Comparison of ENCODE assay signal across 8 cellular contexts in the genomic region with DNA sequence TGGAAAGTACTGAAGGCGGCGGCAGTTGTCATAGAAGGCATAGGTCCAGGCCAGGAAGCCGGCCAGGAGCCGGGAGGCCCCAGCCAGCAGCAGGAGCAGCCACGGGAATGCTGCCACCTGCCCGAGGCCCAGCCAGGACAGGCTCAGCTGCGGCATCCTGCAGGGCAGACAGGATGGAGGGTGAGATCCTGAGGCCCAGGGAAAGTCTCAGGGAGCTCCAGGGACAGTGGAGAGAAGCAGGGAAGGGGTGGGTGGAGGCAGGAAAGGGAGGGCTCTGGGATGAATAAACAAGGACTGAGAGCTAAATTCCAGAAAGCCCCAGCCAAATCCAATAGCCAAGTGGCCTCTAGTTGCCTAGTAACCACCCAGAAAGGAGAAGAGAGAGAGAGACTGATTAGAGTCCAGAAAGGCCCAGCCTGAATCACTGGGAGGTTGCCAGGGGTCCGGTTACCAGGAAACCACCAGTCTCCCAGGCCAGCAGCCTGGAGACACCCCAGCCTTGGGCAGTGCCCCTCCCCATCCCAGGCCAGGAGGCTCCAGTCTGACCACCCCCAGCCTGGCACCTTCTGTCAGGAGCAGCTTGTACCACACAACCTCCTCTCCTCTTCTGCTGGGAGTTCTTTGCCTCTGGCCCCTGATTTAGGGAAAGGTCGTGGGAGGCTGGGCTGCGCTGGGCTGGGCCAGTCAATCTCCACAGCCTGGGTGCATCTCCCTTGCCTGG. TPM values are rescaled to one million over a fixed set of nuclear protein-coding genes. Genes with fewer than 3 reads are reported as not detected.
DNase-seq lines count a peak whose midpoint lies in the region; ATAC-seq and TF ChIP-seq lines count a peak whose summit lies in the region.

No MANE protein-coding gene starts in this region.

- no peak overlapping the region for H3K27ac Mint-ChIP-seq in activated naive CD8-positive, alpha-beta T cell treated with anti-CD3 and anti-CD28 coated beads for 36 hours

- H3K4me3 ChIP-seq in cardiac fibroblast (replicated peaks in 1 of 2; ENCODE audit: low read depth in 2 of 2, low read length in 2 of 2) = no peak overlapping the region

- no peak for TF ChIP-seq CTCF in cardiac fibroblast (IDR thresholded peaks at IDR 0.05; ENCODE audit: low read depth, low read length)

- no peaks in the 10 kb centered on the region for H3K4me1 Mint-ChIP-seq in activated naive CD8-positive, alpha-beta T cell treated with anti-CD3 and anti-CD28 coated beads for 36 hours

- no peak overlapping the region for H3K4me3 Mint-ChIP-seq in activated naive CD8-positive, alpha-beta T cell treated with anti-CD3 and anti-CD28 coated beads for 36 hours

- DNase-seq in HT1080 (ENCODE audit: low read depth) = peak; percentile 55
- peak; percentile 3 to 41 for DNase-seq in cardiac fibroblast (ENCODE audit: low read depth in 2 of 2)
- peak; percentile 26 for DNase-seq in left kidney (ENCODE audit: low read depth, low spot score)
- peak; percentile 81 for DNase-seq in superior temporal gyrus (ENCODE audit: extremely low spot score)
- no peak for DNase-seq in NCI-H345 treated with DMSO at 0.1 percent for 48 hours (lab: John Stamatoyannopoulos, UW; ENCODE audit: unreplicated experiment)
- DNase-seq in activated naive CD8-positive, alpha-beta T cell treated with anti-CD3 and anti-CD28 coated beads for 36 hours = no peak

- H3K36me3 Mint-ChIP-seq in activated naive CD8-positive, alpha-beta T cell treated with anti-CD3 and anti-CD28 coated beads for 36 hours = no peaks in the 10 kb centered on the region

- ATAC-seq in HG03139 (IDR thresholded peaks at IDR 0.05; ENCODE audit: unreplicated experiment) (no peak), GM21786 (IDR thresholded peaks at IDR 0.05; ENCODE audit: unreplicated experiment) (no peak)

- peaks cover 6% of the 10 kb centered on the region for H3K27me3 Mint-ChIP-seq in activated naive CD8-positive, alpha-beta T cell treated with anti-CD3 and anti-CD28 coated beads for 36 hours

- H3K9me3 Mint-ChIP-seq in activated naive CD8-positive, alpha-beta T cell treated with anti-CD3 and anti-CD28 coated beads for 36 hours = no peaks in the 10 kb centered on the region

RNA-seq across cellular contexts. Expression of gene OR10H5, which starts 7.5 kb away (rescaled TPM):
- not detected in 2 replicates for total RNA-seq in HT1080 (2014; rRNA removed; shearing (Covaris generic))
- polyA plus RNA-seq in HT1080 (2015; cell fraction: cytosol; rRNA removed) = not detected in 2 replicates
- not detected in 2 replicates for polyA plus RNA-seq in HT1080 (2015; cell fraction: nucleus; rRNA removed)
- total RNA-seq in activated naive CD8-positive, alpha-beta T cell treated with anti-CD3 and anti-CD28 coated beads for 36 hours = not detected

RNA-seq across cellular contexts. Expression of gene OR10H1, which starts 35.5 kb away (rescaled TPM):
- not detected in 2 replicates for total RNA-seq in HT1080 (2014; rRNA removed; shearing (Covaris generic))
- polyA plus RNA-seq in HT1080 (2015; cell fraction: cytosol; rRNA removed) = not detected in 2 replicates
- polyA plus RNA-seq in HT1080 (2015; cell fraction: nucleus; rRNA removed) = not detected in 2 replicates
- total RNA-seq in activated naive CD8-positive, alpha-beta T cell treated with anti-CD3 and anti-CD28 coated beads for 36 hours = not detected

RNA-seq across cellular contexts. Expression of gene OR10H3, which starts 42.1 kb away (rescaled TPM):
- not detected in 2 replicates for total RNA-seq in HT1080 (2014; rRNA removed; shearing (Covaris generic))
- not detected in 2 replicates for polyA plus RNA-seq in HT1080 (2015; cell fraction: cytosol; rRNA removed)
- polyA plus RNA-seq in HT1080 (2015; cell fraction: nucleus; rRNA removed) = not detected in 2 replicates
- not detected for total RNA-seq in activated naive CD8-positive, alpha-beta T cell treated with anti-CD3 and anti-CD28 coated beads for 36 hours

RNA-seq across cellular contexts. Expression of gene OR10H2, which starts 52.1 kb away (rescaled TPM):
- not detected in 2 replicates for total RNA-seq in HT1080 (2014; rRNA removed; shearing (Covaris generic))
- not detected in 2 replicates for polyA plus RNA-seq in HT1080 (2015; cell fraction: cytosol; rRNA removed)
- polyA plus RNA-seq in HT1080 (2015; cell fraction: nucleus; rRNA removed) = not detected in 2 replicates
- not detected for total RNA-seq in activated naive CD8-positive, alpha-beta T cell treated with anti-CD3 and anti-CD28 coated beads for 36 hours

Comparison
In these comparisons a context has a peak if more than half of its experiments do, and no peak if none do; other contexts are left out.
1. DNase-seq: peak in HT1080 (single experiment), cardiac fibroblast (2 of 2), left kidney (single experiment) and superior temporal gyrus (single experiment); none in NCI-H345 treated with DMSO at 0.1 percent for 48 hours (single experiment) and activated naive CD8-positive, alpha-beta T cell treated with anti-CD3 and anti-CD28 coated beads for 36 hours (single experiment).